In the genomic region with DNA sequence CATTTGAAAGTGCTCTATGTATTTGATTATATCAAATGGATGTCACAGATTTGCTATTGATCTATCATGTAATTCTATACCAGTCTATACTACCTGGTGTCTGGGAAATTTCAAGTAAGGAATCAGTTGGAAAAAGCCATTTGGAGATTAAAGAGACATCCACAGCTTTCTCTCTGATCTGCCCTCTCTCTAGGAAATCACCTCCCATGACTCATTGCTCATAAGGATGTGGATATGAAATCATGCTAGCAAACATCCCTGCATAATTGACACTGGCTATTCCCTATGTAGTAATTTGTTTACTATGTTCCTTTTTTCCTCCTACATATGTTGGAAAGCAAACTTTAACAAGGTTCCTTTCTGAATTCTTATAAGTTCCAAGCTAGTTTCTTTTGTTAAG, we compare ENCODE assay signal across 22 cellular contexts.
DNase-seq lines count a peak whose midpoint lies in the region; ATAC-seq, FAIRE-seq and TF ChIP-seq lines count a peak whose summit lies in the region.
"Had no signal": no experiment of that assay in that cellular context is flagged by ENCODE, and none has a peak within 500 bp of the region (broad histone marks: within the 10 kb centered on the region; RNA-seq: fewer than 3 reads in every experiment).

No MANE protein-coding gene starts in this region.

- no peak overlapping the region for H3K4me3 Mint-ChIP-seq in activated naive CD8-positive, alpha-beta T cell treated with anti-CD3 and anti-CD28 coated beads, Interleukin-2, amount 50 U/mL, for 24 hours
- H3K4me3 Mint-ChIP-seq: CD8-positive, alpha-beta T cell had no signal

- no peak for TF ChIP-seq CTCF in bronchial epithelial cell (IDR thresholded peaks at IDR 0.05; ENCODE audit: insufficient read depth, low read length, severe bottlenecking)

- H3K4me1 ChIP-seq in SJCRH30: no peaks in the 10 kb centered on the region
- H3K4me1 ChIP-seq: BLaER1, Peyer's patch had no signal

- H3K36me3 Mint-ChIP-seq in activated naive CD8-positive, alpha-beta T cell treated with anti-CD3 and anti-CD28 coated beads, Interleukin-2, amount 50 U/mL, for 24 hours (ENCODE audit: low read depth): no peaks in the 10 kb centered on the region
- H3K36me3 Mint-ChIP-seq: CD8-positive, alpha-beta T cell had no signal

- no peaks in the 10 kb centered on the region for H3K36me3 ChIP-seq in bronchial epithelial cell (ENCODE audit: control insufficient read depth, insufficient read depth, low read length)
- no peaks in the 10 kb centered on the region for H3K36me3 ChIP-seq in SJCRH30
- H3K36me3 ChIP-seq: BLaER1, Peyer's patch had no signal

- ATAC-seq in activated naive CD8-positive, alpha-beta T cell treated with anti-CD3 and anti-CD28 coated beads, Interleukin-2, amount 50 U/mL, for 24 hours: no peak
- ATAC-seq: CD8-positive, alpha-beta T cell; K562 had no signal

- DNase-seq in DMS53 (lab: John Stamatoyannopoulos, UW) (peak; percentile 71), RCC 7860 (ENCODE audit: low spot score) (peak; percentile 7), bronchial epithelial cell (ENCODE audit: low read depth) (peak; percentile 63), kidney tubule cell (ENCODE audit: low spot score) (peak; percentile 45), hypothalamus (lab: John Stamatoyannopoulos, UW) (no peak), SJCRH30 (no peak), HEK293T (ENCODE audit: extremely low spot score) (no peak)
- DNase-seq in activated naive CD8-positive, alpha-beta T cell treated with anti-CD3 and anti-CD28 coated beads, Interleukin-2, amount 50 U/mL, for 24 hours: no peak
- DNase-seq: 8988T; CD8-positive, alpha-beta T cell; DND-41; GF-D8; GOT3; NCI-H1436; NCI-H2081; NCI-H510A; Peyer's patch; SIG-M5 had no signal

- H3K27me3 ChIP-seq in bronchial epithelial cell (ENCODE audit: control insufficient read depth, insufficient read depth, low read length): no peaks in the 10 kb centered on the region
- H3K27me3 ChIP-seq in SJCRH30: no peaks in the 10 kb centered on the region
- H3K27me3 ChIP-seq: BLaER1, Peyer's patch had no signal

- no peaks in the 10 kb centered on the region for H3K9me3 ChIP-seq in SJCRH30 (replicated peaks)
- H3K9me3 ChIP-seq: BLaER1, Peyer's patch had no signal

- CTCF ChIA-PET in HEK293T (lab: Yijun Ruan, JAX): no interaction called here

- H3K27ac ChIP-seq in SJCRH30: no peak overlapping the region
- H3K27ac ChIP-seq: BLaER1, Peyer's patch had no signal

- no peaks in the 10 kb centered on the region for H3K4me1 Mint-ChIP-seq in activated naive CD8-positive, alpha-beta T cell treated with anti-CD3 and anti-CD28 coated beads, Interleukin-2, amount 50 U/mL, for 24 hours

- H3K27ac Mint-ChIP-seq in activated naive CD8-positive, alpha-beta T cell treated with anti-CD3 and anti-CD28 coated beads, Interleukin-2, amount 50 U/mL, for 24 hours: no peak overlapping the region
- H3K27ac Mint-ChIP-seq: CD8-positive, alpha-beta T cell had no signal

- H3K27me3 Mint-ChIP-seq in activated naive CD8-positive, alpha-beta T cell treated with anti-CD3 and anti-CD28 coated beads, Interleukin-2, amount 50 U/mL, for 24 hours: no peaks in the 10 kb centered on the region

- H3K4me3 ChIP-seq in bronchial epithelial cell (ENCODE audit: low read depth, low read length) (no peak overlapping the region), SJCRH30 (no peak overlapping the region)
- H3K4me3 ChIP-seq: BLaER1, K562, Peyer's patch had no signal

- no peaks in the 10 kb centered on the region for H3K9me3 Mint-ChIP-seq in activated naive CD8-positive, alpha-beta T cell treated with anti-CD3 and anti-CD28 coated beads, Interleukin-2, amount 50 U/mL, for 24 hours

- POLR2A ChIA-PET in HEK293T (lab: Yijun Ruan, JAX): no interaction called here

- peak; percentile 55 for FAIRE-seq in RCC 7860 (lab: Jason Lieb, UNC)
- FAIRE-seq in bronchial epithelial cell (lab: Jason Lieb, UNC): no peak
- FAIRE-seq: D721Med, GM12892, K562 had no signal

TF ChIP-seq in HEK293T, 16 proteins besides CTCF, POLR2A, EP300 and RAD21:
- TF ChIP-seq LEF1 (IDR thresholded peaks at IDR 0.05; ENCODE audit: borderline replicate concordance): no peak
- TF ChIP-seq ELF4 (IDR thresholded peaks at IDR 0.05): no peak
- no peak for TF ChIP-seq TARDBP (IDR thresholded peaks at IDR 0.05)
- no peak for TF ChIP-seq SUZ12 (IDR thresholded peaks at IDR 0.05)

Comparison
In these comparisons a context has a peak if more than half of its experiments do, and no peak if none do; other contexts are left out.
1. DNase-seq: peak in DMS53 (single experiment), RCC 7860 (single experiment), bronchial epithelial cell (single experiment) and kidney tubule cell (single experiment); none in hypothalamus (0 of 51), activated naive CD8-positive, alpha-beta T cell treated with anti-CD3 and anti-CD28 coated beads, Interleukin-2, amount 50 U/mL, for 24 hours (single experiment), SJCRH30 (0 of 2) and HEK293T (single experiment).